14 cellular contexts compared by ENCODE assay signal in genomic region chr5:151021771-151022170, GRCh38. TPM values are rescaled to one million over a fixed set of nuclear protein-coding genes. Genes with fewer than 3 reads are reported as not detected.
DNase-seq lines count a peak whose midpoint lies in the region; ATAC-seq and TF ChIP-seq lines count a peak whose summit lies in the region.
"Had no signal": no experiment of that assay in that cellular context is flagged by ENCODE, and none has a peak within 500 bp of the region (broad histone marks: within the 10 kb centered on the region; RNA-seq: fewer than 3 reads in every experiment).

No MANE protein-coding gene starts in this region.

- H3K27ac ChIP-seq in adrenal gland (peak overlapping the region in 4 of 5 donors; percentile 34 to 86 (median 73)), muscle layer of duodenum (ENCODE audit: low read length) (peak overlapping the region; percentile 48), thoracic aorta (peak overlapping the region; percentile 82 to 98)
- H3K27ac ChIP-seq: cardiac muscle cell had no signal

- H3K27me3 Mint-ChIP-seq in activated CD4-positive, alpha-beta T cell treated with anti-CD3 and anti-CD28 coated beads, Interleukin-2, amount 10 ng/mL, durations not matched to agents 24 days and 14 days = peaks cover 7% of the 10 kb centered on the region

- H3K4me1 Mint-ChIP-seq in activated CD4-positive, alpha-beta T cell treated with anti-CD3 and anti-CD28 coated beads, Interleukin-2, amount 10 ng/mL, durations not matched to agents 24 days and 14 days = peaks cover 12% of the 10 kb centered on the region

- TF ChIP-seq POLR2A in adrenal gland (IDR thresholded peaks at IDR 0.05) = no peak

- no peaks in the 10 kb centered on the region for H3K9me3 ChIP-seq in adrenal gland (replicated peaks in 1 of 3)
- no peaks in the 10 kb centered on the region for H3K9me3 ChIP-seq in muscle layer of duodenum (ENCODE audit: control insufficient read depth in 1 of 2, low read length in 2 of 2)
- H3K9me3 ChIP-seq in thoracic aorta = no peaks in the 10 kb centered on the region
- no peaks in the 10 kb centered on the region for H3K9me3 ChIP-seq in MG63
- H3K9me3 ChIP-seq: pancreas had no signal

- ATAC-seq in thoracic aorta (ENCODE audit: insufficient number of reproducible peaks, low FRiP score, low read depth) = no peak

- no peaks in the 10 kb centered on the region for H3K9me3 Mint-ChIP-seq in activated CD4-positive, alpha-beta T cell treated with anti-CD3 and anti-CD28 coated beads, Interleukin-2, amount 10 ng/mL, durations not matched to agents 24 days and 14 days
- H3K9me3 Mint-ChIP-seq: stimulated activated naive CD8-positive, alpha-beta T cell treated with anti-CD3 and anti-CD28 coated beads, Interleukin-15, Interleukin-2, amounts not matched to agents 100 ng/mL and 50 ng/mL, for 24 hours had no signal

- peaks cover 43% of the 10 kb centered on the region for H3K36me3 Mint-ChIP-seq in activated CD4-positive, alpha-beta T cell treated with anti-CD3 and anti-CD28 coated beads, Interleukin-2, amount 10 ng/mL, durations not matched to agents 24 days and 14 days (ENCODE audit: low read depth)

- 82 to 85% (median 82%) methylated on average over 7 of the region's 7 CpGs for WGBS in adrenal gland, 4 donors

- no peak overlapping the region for H3K27ac Mint-ChIP-seq in activated CD4-positive, alpha-beta T cell treated with anti-CD3 and anti-CD28 coated beads, Interleukin-2, amount 10 ng/mL, durations not matched to agents 24 days and 14 days
- H3K27ac Mint-ChIP-seq: stimulated activated naive CD8-positive, alpha-beta T cell treated with anti-CD3 and anti-CD28 coated beads, Interleukin-15, Interleukin-2, amounts not matched to agents 100 ng/mL and 50 ng/mL, for 24 hours had no signal

- peak overlapping the region in 1 of 4 donors; percentile 55 for H3K4me3 ChIP-seq in adrenal gland
- peak overlapping the region; percentile 82 for H3K4me3 ChIP-seq in epithelial cell of proximal tubule (ENCODE audit: low read depth, low read length)
- H3K4me3 ChIP-seq in muscle layer of duodenum (ENCODE audit: low read depth in 1 of 2, low read length in 2 of 2) = peak overlapping the region; percentile 60 to 68
- peak overlapping the region; percentile 88 for H3K4me3 ChIP-seq in thoracic aorta
- H3K4me3 ChIP-seq in MG63 = no peak overlapping the region

- peaks cover 33 to 44% of the 10 kb centered on the region in 2 donors for H3K4me1 ChIP-seq in adrenal gland (replicated peaks in 1 of 2)
- H3K4me1 ChIP-seq in muscle layer of duodenum (ENCODE audit: control insufficient read depth in 1 of 2, insufficient read depth in 2 of 2, low read length in 2 of 2) = peaks cover 25 to 31% of the 10 kb centered on the region in 2 donors
- H3K4me1 ChIP-seq in thoracic aorta (ENCODE audit: control insufficient read depth in 1 of 2, low read depth in 2 of 2) = peaks cover 40 to 54% of the 10 kb centered on the region in 2 donors

- H3K36me3 ChIP-seq in adrenal gland (replicated peaks in 1 of 2) (peaks cover 0 to 7% of the 10 kb centered on the region in 2 donors), muscle layer of duodenum (ENCODE audit: control insufficient read depth in 1 of 2, insufficient read depth in 2 of 2, low read length in 2 of 2) (peaks cover 4 to 5% of the 10 kb centered on the region in 2 donors), thoracic aorta (peaks cover 15% of the 10 kb centered on the region), MG63 (peaks cover 4% of the 10 kb centered on the region)
- H3K36me3 ChIP-seq: cardiac muscle cell had no signal

- intact Hi-C loops in adrenal gland (cut with DNase I) = no loop called here
- intact Hi-C loops in activated CD4-positive, alpha-beta T cell treated with anti-CD3 and anti-CD28 coated beads, Interleukin-2, amount 10 ng/mL, durations not matched to agents 24 days and 14 days (cut with micrococcal nuclease) = no loop called here

- TF ChIP-seq CTCF in adrenal gland (IDR thresholded peaks at IDR 0.05) (no peak), epithelial cell of proximal tubule (conservative IDR thresholded peaks at IDR 0.05; ENCODE audit: low read depth, low read length) (no peak), thoracic aorta (IDR thresholded peaks at IDR 0.05) (no peak)

- H3K27me3 ChIP-seq in adrenal gland (no peaks in the 10 kb centered on the region), muscle layer of duodenum (ENCODE audit: low read depth, low read length) (no peaks in the 10 kb centered on the region), thoracic aorta (replicated peaks; ENCODE audit: insufficient read depth) (no peaks in the 10 kb centered on the region), MG63 (no peaks in the 10 kb centered on the region)
- H3K27me3 ChIP-seq: cardiac muscle cell, pancreas had no signal

- no peak for DNase-seq in adrenal gland
- DNase-seq in epithelial cell of proximal tubule (ENCODE audit: low read depth) = no peak
- DNase-seq in thoracic aorta (ENCODE audit: low spot score) = no peak
- no peak for DNase-seq in activated CD4-positive, alpha-beta T cell treated with anti-CD3 and anti-CD28 coated beads, Interleukin-2, amount 10 ng/mL, durations not matched to agents 24 days and 14 days
- no peak for DNase-seq in MG63
- DNase-seq in HuH-7 (ENCODE audit: low spot score) = no peak
- DNase-seq: activated CD4-positive, CD25-positive, alpha-beta regulatory T cell treated with anti-CD3 and anti-CD28 coated beads, Interleukin-2, amount 50 U/mL, for 72 hours; Kasumi-1; NCI-H2081 treated with DMSO at 0.1 percent for 48 hours; pancreas; stimulated activated CD4-positive, alpha-beta T cell treated with anti-CD3 and anti-CD28 coated beads, Interleukin-2, amount 100 ng/mL, for 48 hours had no signal

- H3K4me3 Mint-ChIP-seq in activated CD4-positive, alpha-beta T cell treated with anti-CD3 and anti-CD28 coated beads, Interleukin-2, amount 10 ng/mL, durations not matched to agents 24 days and 14 days = no peak overlapping the region

RNA-seq across cellular contexts. Expression of gene GPX3, which starts 1.4 kb away (rescaled TPM):
- total RNA-seq in adrenal gland (1,000 to 10,000 TPM in 3 of 8 donors, 100 to 1,000 TPM in 5; 232 to 1,751 (median 422) TPM), epithelial cell of proximal tubule (9.3 and 10.9 TPM in 2 replicates), thoracic aorta (1,000 to 10,000 TPM; 1,240 to 1,874 TPM)
- polyA plus RNA-seq in adrenal gland = 1,000 to 10,000 TPM in 2 of 3 donors, 100 to 1,000 TPM in 1; 365 to 1,619 (median 1,026) TPM
- not detected in 2 replicates for total RNA-seq in activated CD4-positive, alpha-beta T cell treated with anti-CD3 and anti-CD28 coated beads, Interleukin-2, amount 10 ng/mL, durations not matched to agents 24 days and 14 days
- total RNA-seq in MG63 (2014; rRNA removed; shearing (Covaris generic); ENCODE audit: low replicate concordance) = 2.3 and 5.6 TPM in 2 replicates

RNA-seq across cellular contexts. Expression of gene TNIP1, which starts 59.1 kb away (rescaled TPM):
- 100 to 1,000 TPM in 6 of 8 donors, 10 to 100 TPM in 2; 36.6 to 129 (median 103) TPM for total RNA-seq in adrenal gland
- 10 to 100 TPM; 42.2 to 85.1 (median 68.1) TPM for polyA plus RNA-seq in adrenal gland
- 241 and 255 TPM in 2 replicates for total RNA-seq in epithelial cell of proximal tubule
- total RNA-seq in thoracic aorta = 100 to 1,000 TPM in 1 of 2 donors, 10 to 100 TPM in 1; 77.4 to 103 TPM
- total RNA-seq in activated CD4-positive, alpha-beta T cell treated with anti-CD3 and anti-CD28 coated beads, Interleukin-2, amount 10 ng/mL, durations not matched to agents 24 days and 14 days = 345 and 360 TPM in 2 replicates
- total RNA-seq in MG63 (2014; rRNA removed; shearing (Covaris generic); ENCODE audit: low replicate concordance) = 74.2 and 76.6 TPM in 2 replicates

Comparison
In these comparisons a context has a peak if more than half of its experiments do, and no peak if none do; other contexts are left out.
1. RNA of gene GPX3, which starts 1.4 kb away (total RNA-seq): 1,240 to 1,874 TPM in thoracic aorta and 232 to 1,751 TPM in adrenal gland; 9.3 to 10.9 TPM in epithelial cell of proximal tubule, 2.3 to 5.6 TPM in MG63 and not detected in activated CD4-positive, alpha-beta T cell treated with anti-CD3 and anti-CD28 coated beads, Interleukin-2, amount 10 ng/mL, durations not matched to agents 24 days and 14 days; every median in the first group is over 10 times any median in the second.
2. Peak in every context shown above with its lines, with median percentiles within 50 percentile points of each other: H3K27ac ChIP-seq.